Comparison of ENCODE assay signal across 28 cellular contexts in the genomic region with DNA sequence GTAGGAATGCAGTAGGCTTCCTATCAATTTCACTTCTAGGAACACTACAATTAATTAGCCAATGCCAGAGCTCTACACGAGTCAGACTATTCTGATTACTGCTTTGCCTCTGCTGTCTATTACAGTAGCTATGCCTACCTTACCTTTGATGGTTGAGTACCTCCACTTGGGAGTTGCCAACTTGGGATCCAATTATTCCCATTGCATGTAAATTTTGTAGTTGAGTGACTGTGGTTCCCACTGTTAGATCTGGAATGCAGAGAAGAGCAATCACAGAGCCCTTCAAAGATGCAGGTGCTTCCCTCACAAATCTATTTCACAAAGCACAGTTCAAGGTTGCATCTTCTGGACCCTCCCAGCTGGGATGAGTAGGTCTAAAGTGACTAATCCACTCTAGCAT.
"Had no signal": no experiment of that assay in that cellular context is flagged by ENCODE, and none has a peak within 500 bp of the region (broad histone marks: within the 10 kb centered on the region; RNA-seq: fewer than 3 reads in every experiment).

No MANE protein-coding gene starts in this region.

- ATAC-seq: effector memory CD8-positive, alpha-beta T cell; esophagus mucosa; foreskin keratinocyte; gastrocnemius medialis; gastroesophageal sphincter; heart left ventricle; heart right ventricle had no signal

- H3K4me1 ChIP-seq: colonic mucosa, esophagus muscularis mucosa, esophagus squamous epithelium, foreskin keratinocyte, gastrocnemius medialis, gastroesophageal sphincter, heart left ventricle, heart right ventricle had no signal

- DNase-seq: colonic mucosa; cortex of kidney; dermis blood vessel endothelial cell; dorsolateral prefrontal cortex; effector CD4-positive, alpha-beta T cell; effector CD8-positive, alpha-beta T cell; effector memory CD4-positive, alpha-beta T cell; effector memory CD8-positive, alpha-beta T cell; endodermal cell; erythroblast; esophagus squamous epithelium; foreskin fibroblast; foreskin keratinocyte; foreskin melanocyte; gastrocnemius medialis; glutamatergic neuron; head of caudate nucleus; heart left ventricle; heart right ventricle had no signal

- H3K27ac ChIP-seq: colonic mucosa, coronary artery, dorsolateral prefrontal cortex, epithelial cell of prostate, esophagus muscularis mucosa, esophagus squamous epithelium, foreskin keratinocyte, gastrocnemius medialis, gastroesophageal sphincter, heart left ventricle, heart right ventricle had no signal

- H3K36me3 ChIP-seq: colonic mucosa, esophagus muscularis mucosa, esophagus squamous epithelium, gastrocnemius medialis, gastroesophageal sphincter had no signal

- H3K9me3 ChIP-seq: colonic mucosa, gastrocnemius medialis had no signal

- FAIRE-seq: colon, endometrium, endothelial cell of umbilical vein, frontal cortex had no signal

- H3K4me3 ChIP-seq: colonic mucosa, coronary artery, dorsolateral prefrontal cortex, esophagus muscularis mucosa, esophagus squamous epithelium, gastrocnemius medialis, gastroesophageal sphincter, heart left ventricle, heart right ventricle had no signal

- H3K27me3 ChIP-seq: colonic mucosa, dorsolateral prefrontal cortex, esophagus muscularis mucosa, esophagus squamous epithelium, foreskin keratinocyte, gastrocnemius medialis, gastroesophageal sphincter, heart left ventricle, heart right ventricle had no signal
